8 cellular contexts compared by ENCODE assay signal in the genomic region with DNA sequence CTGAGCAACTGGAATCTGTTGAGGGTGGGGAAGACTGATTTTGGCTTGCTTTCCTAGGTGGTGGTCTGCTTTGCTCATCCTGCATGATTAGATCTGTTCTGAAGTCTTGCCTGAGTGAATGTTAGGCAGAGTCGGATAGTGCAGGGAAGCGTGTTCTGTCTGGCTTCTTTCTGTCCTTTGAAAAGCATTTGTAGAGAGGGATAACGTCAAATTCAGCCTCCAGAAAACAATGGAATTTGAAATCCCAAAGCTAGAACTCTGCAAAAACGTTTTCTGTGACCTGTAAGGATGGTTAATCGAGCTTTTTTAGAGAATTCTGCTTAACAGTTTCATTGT. TPM values are rescaled to one million over a fixed set of nuclear protein-coding genes. Genes with fewer than 3 reads are reported as not detected.
DNase-seq lines count a peak whose midpoint lies in the region; ATAC-seq and TF ChIP-seq lines count a peak whose summit lies in the region.

No MANE protein-coding gene starts in this region.

- peaks cover 13% of the 10 kb centered on the region for H3K4me1 Mint-ChIP-seq in T-helper 2 cell treated with Interferon-gamma antibody and Interleukin-4, amounts not matched to agents 5 μg/mL and 100 μg/mL, for 36 hours (ENCODE audit: low read depth)

- peaks cover 42% of the 10 kb centered on the region for H3K27me3 Mint-ChIP-seq in T-helper 2 cell treated with Interferon-gamma antibody and Interleukin-4, amounts not matched to agents 5 μg/mL and 100 μg/mL, for 36 hours (ENCODE audit: low read depth)

- H3K9me3 ChIP-seq in liver (ENCODE audit: control insufficient read depth in 4 of 4, low read length in 3 of 4) (no peaks in the 10 kb centered on the region), thoracic aorta (no peaks in the 10 kb centered on the region)

- H3K4me3 Mint-ChIP-seq in T-helper 2 cell treated with Interferon-gamma antibody and Interleukin-4, amounts not matched to agents 5 μg/mL and 100 μg/mL, for 36 hours: peak overlapping the region; percentile 95

- no peaks in the 10 kb centered on the region for H3K27me3 ChIP-seq in liver (ENCODE audit: control insufficient read depth in 4 of 4, insufficient read depth in 4 of 4, low read length in 3 of 4)
- H3K27me3 ChIP-seq in thoracic aorta (replicated peaks; ENCODE audit: insufficient read depth): no peaks in the 10 kb centered on the region

- TF ChIP-seq CTCF in astrocyte of the spinal cord (IDR thresholded peaks at IDR 0.05; ENCODE audit: low read depth, low read length) (no peak), liver (IDR thresholded peaks at IDR 0.05; ENCODE audit: low read depth, low read length, missing input control) (no peak), thoracic aorta (IDR thresholded peaks at IDR 0.05) (no peak)

- WGBS in liver: 13% methylated on average over 5 of the region's 5 CpGs

- ATAC-seq in thoracic aorta (ENCODE audit: insufficient number of reproducible peaks, low FRiP score, low read depth): no peak
- ATAC-seq in HG02623 (IDR thresholded peaks at IDR 0.05; ENCODE audit: unreplicated experiment): no peak

- in situ Hi-C loops in astrocyte of the spinal cord (cut with HindIII; ENCODE audit: low sequenced_read_pairs): no loop called here

- H3K36me3 ChIP-seq in liver (ENCODE audit: control insufficient read depth in 4 of 4, insufficient read depth in 3 of 4, low read depth in 1 of 4, low read length in 3 of 4): no peaks in the 10 kb centered on the region
- no peaks in the 10 kb centered on the region for H3K36me3 ChIP-seq in thoracic aorta

- no peaks in the 10 kb centered on the region for H3K9me3 Mint-ChIP-seq in T-helper 2 cell treated with Interferon-gamma antibody and Interleukin-4, amounts not matched to agents 5 μg/mL and 100 μg/mL, for 36 hours

- peak in 1 of 2 donors; percentile 8 for TF ChIP-seq RAD21 in liver (IDR thresholded peaks at IDR 0.05)

- H3K36me3 Mint-ChIP-seq in T-helper 2 cell treated with Interferon-gamma antibody and Interleukin-4, amounts not matched to agents 5 μg/mL and 100 μg/mL, for 36 hours (ENCODE audit: low read depth): no peaks in the 10 kb centered on the region

- H3K27ac ChIP-seq in liver (ENCODE audit: low read depth in 1 of 2, low read length in 2 of 2) (peak overlapping the region; percentile 48 to 62), thoracic aorta (no peak overlapping the region)

- H3K9ac ChIP-seq in liver (ENCODE audit: low read depth in 1 of 2, low read length in 2 of 2): peak overlapping the region; percentile 62 to 82

- H3K4me1 ChIP-seq in liver (ENCODE audit: control insufficient read depth in 4 of 4, insufficient read depth in 4 of 4, low read length in 3 of 4) (peaks cover 2 to 15% (median 8%) of the 10 kb centered on the region in 4 donors), thoracic aorta (ENCODE audit: control insufficient read depth in 1 of 2, low read depth in 2 of 2) (peaks cover 3 to 12% of the 10 kb centered on the region in 2 donors)

- H3K27ac Mint-ChIP-seq in T-helper 2 cell treated with Interferon-gamma antibody and Interleukin-4, amounts not matched to agents 5 μg/mL and 100 μg/mL, for 36 hours: no peak overlapping the region

- H3K4me3 ChIP-seq in astrocyte of the spinal cord (ENCODE audit: low read depth, low read length) (peak overlapping the region; percentile 66), liver (ENCODE audit: low read depth in 1 of 3, low read length in 3 of 3) (peak overlapping the region; percentile 60 to 94 (median 71)), thoracic aorta (peak overlapping the region; percentile 96)

- no peak for DNase-seq in T-helper 2 cell treated with Interferon-gamma antibody and Interleukin-4, amounts not matched to agents 5 μg/mL and 100 μg/mL, for 36 hours (ENCODE audit: low spot score)
- DNase-seq in T-helper 2 cell (no peak), astrocyte of the spinal cord (ENCODE audit: low read depth, low spot score) (no peak), thoracic aorta (ENCODE audit: low spot score) (no peak), medulla oblongata (ENCODE audit: extremely low spot score) (no peak), NCI-H1092 (lab: John Stamatoyannopoulos, UW) (no peak)

TF ChIP-seq in liver, 16 proteins besides CTCF, POLR2A, EP300 and RAD21:
- TF ChIP-seq, protein P1, sequence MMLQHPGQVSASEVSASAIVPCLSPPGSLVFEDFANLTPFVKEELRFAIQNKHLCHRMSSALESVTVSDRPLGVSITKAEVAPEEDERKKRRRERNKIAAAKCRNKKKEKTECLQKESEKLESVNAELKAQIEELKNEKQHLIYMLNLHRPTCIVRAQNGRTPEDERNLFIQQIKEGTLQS (IDR thresholded peaks at IDR 0.05): no peak
- TF ChIP-seq, protein P2, sequence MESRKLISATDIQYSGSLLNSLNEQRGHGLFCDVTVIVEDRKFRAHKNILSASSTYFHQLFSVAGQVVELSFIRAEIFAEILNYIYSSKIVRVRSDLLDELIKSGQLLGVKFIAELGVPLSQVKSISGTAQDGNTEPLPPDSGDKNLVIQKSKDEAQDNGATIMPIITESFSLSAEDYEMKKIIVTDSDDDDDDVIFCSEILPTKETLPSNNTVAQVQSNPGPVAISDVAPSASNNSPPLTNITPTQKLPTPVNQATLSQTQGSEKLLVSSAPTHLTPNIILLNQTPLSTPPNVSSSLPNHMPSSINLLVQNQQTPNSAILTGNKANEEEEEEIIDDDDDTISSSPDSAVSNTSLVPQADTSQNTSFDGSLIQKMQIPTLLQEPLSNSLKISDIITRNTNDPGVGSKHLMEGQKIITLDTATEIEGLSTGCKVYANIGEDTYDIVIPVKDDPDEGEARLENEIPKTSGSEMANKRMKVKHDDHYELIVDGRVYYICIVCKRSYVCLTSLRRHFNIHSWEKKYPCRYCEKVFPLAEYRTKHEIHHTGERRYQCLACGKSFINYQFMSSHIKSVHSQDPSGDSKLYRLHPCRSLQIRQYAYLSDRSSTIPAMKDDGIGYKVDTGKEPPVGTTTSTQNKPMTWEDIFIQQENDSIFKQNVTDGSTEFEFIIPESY (IDR thresholded peaks at IDR 0.05): no peak
- TF ChIP-seq GABPA (IDR thresholded peaks at IDR 0.05 in 1 of 2, conservative IDR thresholded peaks at IDR 0.05 in 1 of 2) (no peak), JUND (IDR thresholded peaks at IDR 0.05) (no peak), EGR1 (IDR thresholded peaks at IDR 0.05; ENCODE audit: low read depth in 2 of 2) (no peak), HNF4A (conservative IDR thresholded peaks at IDR 0.05) (no peak), YY1 (IDR thresholded peaks at IDR 0.05) (no peak)

RNA-seq across cellular contexts. Expression of a gene that starts 1.4 kb away (rescaled TPM):
- 10 to 100 TPM; 17.5 to 26.3 TPM for total RNA-seq in liver
- 1 to 10 TPM; 6.8 to 9.9 TPM for polyA plus RNA-seq in liver
- total RNA-seq in thoracic aorta: 10 to 100 TPM in 1 of 2 donors, 1 to 10 TPM in 1; 8.5 to 11.8 TPM

Comparison
In these comparisons a context has a peak if more than half of its experiments do, and no peak if none do; other contexts are left out.
1. H3K27ac ChIP-seq: peak in liver (2 of 2); none in thoracic aorta (0 of 2).
2. Peak in every context shown above with its lines, with median percentiles within 50 percentile points of each other: H3K4me3 ChIP-seq.